8 cellular contexts compared by ENCODE assay signal in genomic region chr1:67723620-67724019, GRCh38. TPM values are rescaled to one million over a fixed set of nuclear protein-coding genes. Genes with fewer than 3 reads are reported as not detected.
A peak's percentile ranks its signal among the peaks of the same experiment; 100 is the strongest.
DNase-seq lines count a peak whose midpoint lies in the region; ATAC-seq and TF ChIP-seq lines count a peak whose summit lies in the region.

No MANE protein-coding gene starts in this region.

- peaks cover 38% of the 10 kb centered on the region for H3K4me1 ChIP-seq in foreskin keratinocyte

- H3K27ac ChIP-seq in foreskin keratinocyte: peak overlapping the region; percentile 67

- H3K9me3 ChIP-seq in MG63: no peaks in the 10 kb centered on the region

- ATAC-seq in GM21786 (IDR thresholded peaks at IDR 0.05; ENCODE audit: unreplicated experiment) (peak; percentile 79), foreskin keratinocyte (peak; percentile 93)

- peaks cover 28% of the 10 kb centered on the region for H3K36me3 ChIP-seq in MG63

- no peaks in the 10 kb centered on the region for H3K27me3 ChIP-seq in MG63
- no peaks in the 10 kb centered on the region for H3K27me3 ChIP-seq in foreskin keratinocyte

- no peak overlapping the region for H3K4me3 ChIP-seq in MG63

- DNase-seq in EH (ENCODE audit: low read depth) (peak; percentile 73), MG63 (peak; percentile 47), foreskin keratinocyte (peak; percentile 80 to 88), medulla oblongata (ENCODE audit: extremely low spot score) (no peak), NCI-H524 treated with DMSO at 0.1 percent for 48 hours (lab: John Stamatoyannopoulos, UW) (no peak), NCI-H82 (lab: John Stamatoyannopoulos, UW) (no peak), GOT3 (lab: John Stamatoyannopoulos, UW) (no peak)

- no peak for TF ChIP-seq CTCF in foreskin keratinocyte (conservative IDR thresholded peaks at IDR 0.05)

RNA-seq across cellular contexts. Expression of gene GADD45A, which starts 38.6 kb away (rescaled TPM):
- 16.5 and 20.5 TPM in 2 replicates for total RNA-seq in MG63 (2014; rRNA removed; shearing (Covaris generic); ENCODE audit: low replicate concordance)
- 99.9 and 107 TPM in 2 replicates for total RNA-seq in foreskin keratinocyte
- polyA plus RNA-seq in foreskin keratinocyte: 115 and 131 TPM in 2 replicates

Comparison
In these comparisons a context has a peak if more than half of its experiments do, and no peak if none do; other contexts are left out.
1. DNase-seq: peak in EH (single experiment), MG63 (single experiment) and foreskin keratinocyte (2 of 2); none in medulla oblongata (single experiment), NCI-H524 treated with DMSO at 0.1 percent for 48 hours (single experiment), NCI-H82 (single experiment) and GOT3 (single experiment).